ENCODE assay signal across 10 cellular contexts in the genomic region with DNA sequence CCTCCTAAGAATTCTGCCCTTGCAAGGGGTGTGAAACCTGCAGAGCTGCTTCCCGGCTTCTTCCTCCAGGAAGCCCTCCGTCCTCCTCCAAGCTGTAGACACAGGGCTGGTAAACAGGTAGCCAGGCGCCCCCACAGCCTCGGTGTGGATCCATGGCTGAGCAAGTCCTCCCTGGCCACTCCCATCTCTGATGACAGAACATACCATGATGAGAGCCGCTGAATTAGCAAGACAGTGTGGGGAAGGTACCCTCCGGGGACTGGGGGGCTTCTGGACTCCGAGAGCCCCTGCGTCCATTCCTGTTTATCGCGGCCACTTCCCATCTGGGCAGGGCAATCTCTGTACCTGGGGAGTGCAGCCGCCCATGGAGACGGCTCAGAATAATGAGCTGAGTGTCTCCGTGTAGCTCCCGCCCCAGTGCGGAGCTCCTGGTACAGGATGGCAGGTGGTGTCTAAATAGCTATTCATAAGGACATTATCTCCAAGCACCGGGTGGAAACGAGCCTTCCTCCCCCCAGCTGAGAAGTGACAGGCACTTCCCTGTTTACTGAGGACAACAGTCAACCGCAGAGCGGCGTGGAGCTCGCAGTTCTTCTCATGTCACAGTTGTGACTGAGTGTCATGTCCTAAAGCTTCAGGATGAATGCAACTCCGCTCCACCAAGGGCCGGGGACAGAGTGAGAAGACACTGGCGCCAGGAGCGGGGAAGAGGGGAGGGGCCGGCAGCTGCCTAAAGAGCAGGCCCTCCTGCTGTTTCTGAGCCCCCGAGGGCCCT. TPM values are rescaled to one million over a fixed set of nuclear protein-coding genes. Genes with fewer than 3 reads are reported as not detected.
DNase-seq lines count a peak whose midpoint lies in the region; ATAC-seq and TF ChIP-seq lines count a peak whose summit lies in the region.
"Had no signal": no experiment of that assay in that cellular context is flagged by ENCODE, and none has a peak within 500 bp of the region (broad histone marks: within the 10 kb centered on the region; RNA-seq: fewer than 3 reads in every experiment).

No MANE protein-coding gene starts in this region.

- intact Hi-C loops in heart left ventricle (cut with DNase I) = no loop called here
- intact Hi-C loops in breast epithelium (cut with DNase I; ENCODE audit: low total_unique reads) = no loop called here

- no peaks in the 10 kb centered on the region for H3K9me3 Mint-ChIP-seq in stimulated activated naive CD8-positive, alpha-beta T cell treated with anti-CD3 and anti-CD28 coated beads, Interleukin-15, amount 100 ng/mL, for 72 hours
- H3K9me3 Mint-ChIP-seq in stimulated activated effector memory CD8-positive, alpha-beta T cell treated with anti-CD3 and anti-CD28 coated beads, Interleukin-12 subunit alpha, Interleukin-12 subunit beta, amount 100 ng/mL, for 72 hours = no peaks in the 10 kb centered on the region

- H3K4me3 Mint-ChIP-seq in stimulated activated naive CD8-positive, alpha-beta T cell treated with anti-CD3 and anti-CD28 coated beads, Interleukin-15, amount 100 ng/mL, for 72 hours = peak overlapping the region in 1 of 2 donors; percentile 26
- no peak overlapping the region for H3K4me3 Mint-ChIP-seq in stimulated activated effector memory CD8-positive, alpha-beta T cell treated with anti-CD3 and anti-CD28 coated beads, Interleukin-12 subunit alpha, Interleukin-12 subunit beta, amount 100 ng/mL, for 72 hours

- no peak for DNase-seq in stimulated activated naive CD8-positive, alpha-beta T cell treated with anti-CD3 and anti-CD28 coated beads, Interleukin-15, amount 100 ng/mL, for 72 hours
- DNase-seq in stimulated activated naive CD8-positive, alpha-beta T cell treated with anti-CD3 and anti-CD28 coated beads, Interleukin-15, Interleukin-2, amounts not matched to agents 100 U/mL and 50 U/mL, for 24 hours = no peak
- DNase-seq in heart left ventricle = no peak
- DNase-seq in SW 1271 (lab: John Stamatoyannopoulos, UW) = no peak
- DNase-seq in GM13976 (ENCODE audit: low spot score) = no peak
- no peak for DNase-seq in stimulated activated effector memory CD8-positive, alpha-beta T cell treated with anti-CD3 and anti-CD28 coated beads, Interleukin-12 subunit alpha, Interleukin-12 subunit beta, amount 100 ng/mL, for 72 hours (ENCODE audit: low spot score in 2 of 2)
- DNase-seq in breast epithelium (ENCODE audit: low spot score in 2 of 2) = no peak

- WGBS in heart left ventricle, 4 donors = 23 to 41% (median 28%) methylated on average over 18 to 27 of the region's 27 CpGs

- TF ChIP-seq POLR2A in heart left ventricle (IDR thresholded peaks at IDR 0.05) (no peak), breast epithelium (IDR thresholded peaks at IDR 0.05) (no peak)

- in situ Hi-C loops in GM13976 (cut with MboI; ENCODE audit: low sequenced_read_pairs, unreplicated experiment) = no loop called here

- no peaks in the 10 kb centered on the region for H3K36me3 Mint-ChIP-seq in stimulated activated effector memory CD8-positive, alpha-beta T cell treated with anti-CD3 and anti-CD28 coated beads, Interleukin-12 subunit alpha, Interleukin-12 subunit beta, amount 100 ng/mL, for 72 hours

- peaks cover 29% of the 10 kb centered on the region for H3K27me3 Mint-ChIP-seq in stimulated activated naive CD8-positive, alpha-beta T cell treated with anti-CD3 and anti-CD28 coated beads, Interleukin-15, amount 100 ng/mL, for 72 hours

- peak; percentile 41 for ATAC-seq in stimulated activated naive CD8-positive, alpha-beta T cell treated with anti-CD3 and anti-CD28 coated beads, Interleukin-15, amount 100 ng/mL, for 72 hours
- ATAC-seq in stimulated activated naive CD8-positive, alpha-beta T cell treated with anti-CD3 and anti-CD28 coated beads, Interleukin-15, Interleukin-2, amounts not matched to agents 100 U/mL and 50 U/mL, for 24 hours = no peak
- ATAC-seq in heart left ventricle = peak in 3 of 4 donors; percentile 40 to 71 (median 47)
- no peak for ATAC-seq in stimulated activated effector memory CD8-positive, alpha-beta T cell treated with anti-CD3 and anti-CD28 coated beads, Interleukin-12 subunit alpha, Interleukin-12 subunit beta, amount 100 ng/mL, for 72 hours
- ATAC-seq: body of pancreas had no signal

- H3K9me3 ChIP-seq in heart left ventricle (no peaks in the 10 kb centered on the region), breast epithelium (no peaks in the 10 kb centered on the region)
- H3K9me3 ChIP-seq: body of pancreas had no signal

- H3K27ac ChIP-seq in heart left ventricle = no peak overlapping the region
- H3K27ac ChIP-seq in breast epithelium = no peak overlapping the region
- H3K27ac ChIP-seq: body of pancreas had no signal

- H3K27me3 ChIP-seq in heart left ventricle (peaks cover 0 to 55% (median 10%) of the 10 kb centered on the region in 9 donors), breast epithelium (peaks cover 4 to 33% of the 10 kb centered on the region in 2 donors)
- H3K27me3 ChIP-seq: body of pancreas had no signal

- TF ChIP-seq CTCF in heart left ventricle (IDR thresholded peaks at IDR 0.05) (no peak), GM13976 (IDR thresholded peaks at IDR 0.05; ENCODE audit: borderline replicate concordance, control extremely low read depth, extremely low read depth, insufficient read depth, missing control alignments) (no peak), breast epithelium (IDR thresholded peaks at IDR 0.05) (no peak)

- H3K4me1 Mint-ChIP-seq in stimulated activated naive CD8-positive, alpha-beta T cell treated with anti-CD3 and anti-CD28 coated beads, Interleukin-15, amount 100 ng/mL, for 72 hours = peaks cover 16% of the 10 kb centered on the region
- H3K4me1 Mint-ChIP-seq in stimulated activated effector memory CD8-positive, alpha-beta T cell treated with anti-CD3 and anti-CD28 coated beads, Interleukin-12 subunit alpha, Interleukin-12 subunit beta, amount 100 ng/mL, for 72 hours = peaks cover 6% of the 10 kb centered on the region

- H3K4me3 ChIP-seq in heart left ventricle = peak overlapping the region in 1 of 12 donors; percentile 17
- H3K4me3 ChIP-seq in breast epithelium = no peak overlapping the region
- H3K4me3 ChIP-seq: body of pancreas had no signal

- H3K27ac Mint-ChIP-seq in stimulated activated naive CD8-positive, alpha-beta T cell treated with anti-CD3 and anti-CD28 coated beads, Interleukin-15, amount 100 ng/mL, for 72 hours = peak overlapping the region in 1 of 2 donors; percentile 31
- no peak overlapping the region for H3K27ac Mint-ChIP-seq in stimulated activated effector memory CD8-positive, alpha-beta T cell treated with anti-CD3 and anti-CD28 coated beads, Interleukin-12 subunit alpha, Interleukin-12 subunit beta, amount 100 ng/mL, for 72 hours

- H3K4me1 ChIP-seq in heart left ventricle (peaks cover 0 to 12% (median 0%) of the 10 kb centered on the region in 12 donors), breast epithelium (no peaks in the 10 kb centered on the region)

- H3K36me3 ChIP-seq in heart left ventricle = no peaks in the 10 kb centered on the region
- H3K36me3 ChIP-seq in breast epithelium = no peaks in the 10 kb centered on the region

TF ChIP-seq in PFSK-1, 5 proteins besides CTCF, POLR2A, EP300 and RAD21:
- TF ChIP-seq SIN3A (IDR thresholded peaks at IDR 0.05; ENCODE audit: borderline replicate concordance, insufficient read depth, low read length) = no peak
- TF ChIP-seq POLR2AphosphoS5 (IDR thresholded peaks at IDR 0.05; ENCODE audit: low read depth, low read length) = no peak
- TF ChIP-seq FOXP2 (optimal IDR thresholded peaks at IDR 0.05; ENCODE audit: borderline replicate concordance, extremely low read depth, extremely low read length, insufficient read depth) = peak; percentile 88
- no peak for TF ChIP-seq TAF1 (IDR thresholded peaks at IDR 0.05; ENCODE audit: borderline replicate concordance, insufficient read depth, low read length)
- TF ChIP-seq, protein P1, sequence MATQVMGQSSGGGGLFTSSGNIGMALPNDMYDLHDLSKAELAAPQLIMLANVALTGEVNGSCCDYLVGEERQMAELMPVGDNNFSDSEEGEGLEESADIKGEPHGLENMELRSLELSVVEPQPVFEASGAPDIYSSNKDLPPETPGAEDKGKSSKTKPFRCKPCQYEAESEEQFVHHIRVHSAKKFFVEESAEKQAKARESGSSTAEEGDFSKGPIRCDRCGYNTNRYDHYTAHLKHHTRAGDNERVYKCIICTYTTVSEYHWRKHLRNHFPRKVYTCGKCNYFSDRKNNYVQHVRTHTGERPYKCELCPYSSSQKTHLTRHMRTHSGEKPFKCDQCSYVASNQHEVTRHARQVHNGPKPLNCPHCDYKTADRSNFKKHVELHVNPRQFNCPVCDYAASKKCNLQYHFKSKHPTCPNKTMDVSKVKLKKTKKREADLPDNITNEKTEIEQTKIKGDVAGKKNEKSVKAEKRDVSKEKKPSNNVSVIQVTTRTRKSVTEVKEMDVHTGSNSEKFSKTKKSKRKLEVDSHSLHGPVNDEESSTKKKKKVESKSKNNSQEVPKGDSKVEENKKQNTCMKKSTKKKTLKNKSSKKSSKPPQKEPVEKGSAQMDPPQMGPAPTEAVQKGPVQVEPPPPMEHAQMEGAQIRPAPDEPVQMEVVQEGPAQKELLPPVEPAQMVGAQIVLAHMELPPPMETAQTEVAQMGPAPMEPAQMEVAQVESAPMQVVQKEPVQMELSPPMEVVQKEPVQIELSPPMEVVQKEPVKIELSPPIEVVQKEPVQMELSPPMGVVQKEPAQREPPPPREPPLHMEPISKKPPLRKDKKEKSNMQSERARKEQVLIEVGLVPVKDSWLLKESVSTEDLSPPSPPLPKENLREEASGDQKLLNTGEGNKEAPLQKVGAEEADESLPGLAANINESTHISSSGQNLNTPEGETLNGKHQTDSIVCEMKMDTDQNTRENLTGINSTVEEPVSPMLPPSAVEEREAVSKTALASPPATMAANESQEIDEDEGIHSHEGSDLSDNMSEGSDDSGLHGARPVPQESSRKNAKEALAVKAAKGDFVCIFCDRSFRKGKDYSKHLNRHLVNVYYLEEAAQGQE (IDR thresholded peaks at IDR 0.05; ENCODE audit: insufficient read depth in 1 of 2, low read depth in 2 of 2, low read length in 2 of 2) = no peak

RNA-seq across cellular contexts. Expression of a gene that starts 22.7 kb away (rescaled TPM):
- polyA plus RNA-seq in PFSK-1 (2012; ENCODE audit: insufficient read length, low read depth) = 0.13 TPM
- total RNA-seq in heart left ventricle = under 1 TPM in 3 of 9 donors, not detected in 6; 0.07 to 0.32 (median 0.07) TPM
- polyA plus RNA-seq in heart left ventricle = under 1 TPM in 1 of 2 donors, not detected in 1; 0.01 TPM
- total RNA-seq in breast epithelium = under 1 TPM in 1 of 3 donors, not detected in 2; under 0.01 TPM
- total RNA-seq: body of pancreas, myocyte had no signal

RNA-seq across cellular contexts. Expression of a gene that starts 43.7 kb away (rescaled TPM):
- polyA plus RNA-seq in PFSK-1 (2012; ENCODE audit: insufficient read length, low read depth) = 34.3 TPM
- total RNA-seq in heart left ventricle (10 to 100 TPM in 5 of 9 donors, 1 to 10 TPM in 3, under 1 TPM in 1; 1.00 to 54.0 (median 10.4) TPM), breast epithelium (10 to 100 TPM in 2 of 3 donors, 1 to 10 TPM in 1; 8.8 to 26.5 (median 15.4) TPM)
- polyA plus RNA-seq in heart left ventricle = 10 to 100 TPM; 14.5 to 24.4 TPM

Comparison
In these comparisons a context has a peak if more than half of its experiments do, and no peak if none do; other contexts are left out.
1. ATAC-seq: peak in stimulated activated naive CD8-positive, alpha-beta T cell treated with anti-CD3 and anti-CD28 coated beads, Interleukin-15, amount 100 ng/mL, for 72 hours (single experiment) and heart left ventricle (3 of 4); none in stimulated activated naive CD8-positive, alpha-beta T cell treated with anti-CD3 and anti-CD28 coated beads, Interleukin-15, Interleukin-2, amounts not matched to agents 100 U/mL and 50 U/mL, for 24 hours (single experiment) and stimulated activated effector memory CD8-positive, alpha-beta T cell treated with anti-CD3 and anti-CD28 coated beads, Interleukin-12 subunit alpha, Interleukin-12 subunit beta, amount 100 ng/mL, for 72 hours (single experiment).